1 cellular context compared by ENCODE assay signal in the genomic region with DNA sequence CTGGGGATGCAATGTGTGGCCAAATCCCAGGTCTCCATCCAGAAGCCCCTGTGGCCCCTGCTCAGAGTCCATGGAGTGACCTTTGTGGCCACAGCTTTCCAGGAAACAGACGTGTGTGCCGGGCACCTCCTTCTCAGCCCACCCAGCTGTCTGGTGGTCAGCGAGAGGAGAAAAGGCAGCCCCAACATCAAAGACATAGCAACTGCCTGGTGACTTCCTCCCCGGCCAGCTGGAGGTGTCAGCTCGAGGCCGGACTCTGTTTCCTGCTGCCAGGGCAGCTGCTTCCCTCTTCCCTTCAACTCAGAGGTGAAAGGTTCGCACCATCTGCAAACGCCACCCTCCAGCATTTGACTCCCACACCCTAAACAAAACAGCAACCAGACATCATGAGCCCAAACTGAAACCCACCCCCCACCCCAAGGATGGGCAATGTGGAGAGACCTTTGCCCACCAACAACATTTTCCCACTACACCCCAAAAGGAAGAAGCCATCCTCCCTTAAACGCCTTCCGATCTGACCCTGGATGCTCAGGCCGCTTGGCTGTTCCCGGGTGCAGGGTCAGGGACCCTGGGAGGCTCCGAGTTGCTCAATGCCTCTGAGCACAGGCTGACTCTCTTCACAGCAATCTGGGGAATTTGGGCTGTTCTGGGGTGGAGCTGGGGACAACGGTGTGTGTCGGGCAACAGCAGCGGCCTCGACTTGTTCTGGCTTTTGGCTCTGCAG.
TF ChIP-seq lines count a peak whose summit lies in the region.

No MANE protein-coding gene starts in this region.

TF ChIP-seq in HepG2, 621 proteins besides CTCF, POLR2A, EP300 and RAD21 (continued from another document and continues in another):
- TF ChIP-seq, protein P1, sequence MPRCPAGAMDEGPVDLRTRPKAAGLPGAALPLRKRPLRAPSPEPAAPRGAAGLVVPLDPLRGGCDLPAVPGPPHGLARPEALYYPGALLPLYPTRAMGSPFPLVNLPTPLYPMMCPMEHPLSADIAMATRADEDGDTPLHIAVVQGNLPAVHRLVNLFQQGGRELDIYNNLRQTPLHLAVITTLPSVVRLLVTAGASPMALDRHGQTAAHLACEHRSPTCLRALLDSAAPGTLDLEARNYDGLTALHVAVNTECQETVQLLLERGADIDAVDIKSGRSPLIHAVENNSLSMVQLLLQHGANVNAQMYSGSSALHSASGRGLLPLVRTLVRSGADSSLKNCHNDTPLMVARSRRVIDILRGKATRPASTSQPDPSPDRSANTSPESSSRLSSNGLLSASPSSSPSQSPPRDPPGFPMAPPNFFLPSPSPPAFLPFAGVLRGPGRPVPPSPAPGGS (CRISPR knock-in tag; IDR thresholded peaks at IDR 0.05), result peak; percentile 80; the same call in 1 of the 2 replicates
- TF ChIP-seq, protein P2, sequence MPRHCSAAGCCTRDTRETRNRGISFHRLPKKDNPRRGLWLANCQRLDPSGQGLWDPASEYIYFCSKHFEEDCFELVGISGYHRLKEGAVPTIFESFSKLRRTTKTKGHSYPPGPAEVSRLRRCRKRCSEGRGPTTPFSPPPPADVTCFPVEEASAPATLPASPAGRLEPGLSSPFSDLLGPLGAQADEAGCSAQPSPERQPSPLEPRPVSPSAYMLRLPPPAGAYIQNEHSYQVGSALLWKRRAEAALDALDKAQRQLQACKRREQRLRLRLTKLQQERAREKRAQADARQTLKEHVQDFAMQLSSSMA (CRISPR knock-in tag; IDR thresholded peaks at IDR 0.05), result peak; percentile 61; the same call in 1 of the 2 replicates
- TF ChIP-seq, protein P3, sequence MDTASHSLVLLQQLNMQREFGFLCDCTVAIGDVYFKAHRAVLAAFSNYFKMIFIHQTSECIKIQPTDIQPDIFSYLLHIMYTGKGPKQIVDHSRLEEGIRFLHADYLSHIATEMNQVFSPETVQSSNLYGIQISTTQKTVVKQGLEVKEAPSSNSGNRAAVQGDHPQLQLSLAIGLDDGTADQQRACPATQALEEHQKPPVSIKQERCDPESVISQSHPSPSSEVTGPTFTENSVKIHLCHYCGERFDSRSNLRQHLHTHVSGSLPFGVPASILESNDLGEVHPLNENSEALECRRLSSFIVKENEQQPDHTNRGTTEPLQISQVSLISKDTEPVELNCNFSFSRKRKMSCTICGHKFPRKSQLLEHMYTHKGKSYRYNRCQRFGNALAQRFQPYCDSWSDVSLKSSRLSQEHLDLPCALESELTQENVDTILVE (CRISPR knock-in tag; IDR thresholded peaks at IDR 0.05), result no peak
- TF ChIP-seq ZNF772 (CRISPR knock-in tag; IDR thresholded peaks at IDR 0.05) (peak; percentile 38; the same call in 1 of the 2 replicates), ZNF33B (CRISPR knock-in tag; IDR thresholded peaks at IDR 0.05) (no peak), RXRA (CRISPR knock-in tag; IDR thresholded peaks at IDR 0.05) (peak; percentile 97), GMEB1 (CRISPR knock-in tag; IDR thresholded peaks at IDR 0.05; ENCODE audit: borderline replicate concordance) (no peak), ZNF552 (CRISPR knock-in tag; IDR thresholded peaks at IDR 0.05; ENCODE audit: borderline replicate concordance) (no peak), FOXA1 (IDR thresholded peaks at IDR 0.05) (no peak), FOXA1 (CRISPR knock-in tag; IDR thresholded peaks at IDR 0.05) (no peak), SKI (IDR thresholded peaks at IDR 0.05; ENCODE audit: partially characterized antibody) (peak; percentile 95), THAP8 (CRISPR knock-in tag; IDR thresholded peaks at IDR 0.05; ENCODE audit: borderline replicate concordance) (no peak), FOXM1 (CRISPR knock-in tag; IDR thresholded peaks at IDR 0.05) (no peak), ZNF737 (CRISPR knock-in tag; IDR thresholded peaks at IDR 0.05; ENCODE audit: borderline replicate concordance) (no peak), ZFP41 (CRISPR knock-in tag; IDR thresholded peaks at IDR 0.05; ENCODE audit: borderline replicate concordance) (no peak), GPN1 (CRISPR knock-in tag; IDR thresholded peaks at IDR 0.05; ENCODE audit: borderline replicate concordance) (no peak), RFXAP (CRISPR knock-in tag; IDR thresholded peaks at IDR 0.05; ENCODE audit: borderline replicate concordance) (no peak), RFX3 (CRISPR knock-in tag; IDR thresholded peaks at IDR 0.05) (no peak), GABPB1 (CRISPR knock-in tag; IDR thresholded peaks at IDR 0.05) (peak; percentile 47; the same call in 1 of the 2 replicates), ZNF207 (IDR thresholded peaks at IDR 0.05; ENCODE audit: borderline replicate concordance) (no peak), ZNF703 (CRISPR knock-in tag; IDR thresholded peaks at IDR 0.05; ENCODE audit: borderline replicate concordance) (no peak), ZNF589 (CRISPR knock-in tag; conservative IDR thresholded peaks at IDR 0.05) (no peak), NCOR1 (IDR thresholded peaks at IDR 0.05; ENCODE audit: borderline replicate concordance, low read length) (peak; percentile 93), TCF7 (IDR thresholded peaks at IDR 0.05; ENCODE audit: low read depth) (peak; percentile 84), ZFX (CRISPR knock-in tag; IDR thresholded peaks at IDR 0.05; ENCODE audit: low read depth) (peak; percentile 21), ELF3 (CRISPR knock-in tag; IDR thresholded peaks at IDR 0.05) (peak; percentile 97), ZNF569 (CRISPR knock-in tag; IDR thresholded peaks at IDR 0.05; ENCODE audit: borderline replicate concordance) (no peak), ATRX (CRISPR knock-in tag; IDR thresholded peaks at IDR 0.05; ENCODE audit: borderline replicate concordance) (no peak), ZBTB38 (CRISPR knock-in tag; IDR thresholded peaks at IDR 0.05) (peak; percentile 90), HNRNPK (IDR thresholded peaks at IDR 0.05; ENCODE audit: low read depth, low read length, poor library complexity, severe bottlenecking) (no peak)
- TF ChIP-seq, protein P4, sequence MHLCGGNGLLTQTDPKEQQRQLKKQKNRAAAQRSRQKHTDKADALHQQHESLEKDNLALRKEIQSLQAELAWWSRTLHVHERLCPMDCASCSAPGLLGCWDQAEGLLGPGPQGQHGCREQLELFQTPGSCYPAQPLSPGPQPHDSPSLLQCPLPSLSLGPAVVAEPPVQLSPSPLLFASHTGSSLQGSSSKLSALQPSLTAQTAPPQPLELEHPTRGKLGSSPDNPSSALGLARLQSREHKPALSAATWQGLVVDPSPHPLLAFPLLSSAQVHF (CRISPR knock-in tag; IDR thresholded peaks at IDR 0.05), result no peak
- TF ChIP-seq, protein P5, sequence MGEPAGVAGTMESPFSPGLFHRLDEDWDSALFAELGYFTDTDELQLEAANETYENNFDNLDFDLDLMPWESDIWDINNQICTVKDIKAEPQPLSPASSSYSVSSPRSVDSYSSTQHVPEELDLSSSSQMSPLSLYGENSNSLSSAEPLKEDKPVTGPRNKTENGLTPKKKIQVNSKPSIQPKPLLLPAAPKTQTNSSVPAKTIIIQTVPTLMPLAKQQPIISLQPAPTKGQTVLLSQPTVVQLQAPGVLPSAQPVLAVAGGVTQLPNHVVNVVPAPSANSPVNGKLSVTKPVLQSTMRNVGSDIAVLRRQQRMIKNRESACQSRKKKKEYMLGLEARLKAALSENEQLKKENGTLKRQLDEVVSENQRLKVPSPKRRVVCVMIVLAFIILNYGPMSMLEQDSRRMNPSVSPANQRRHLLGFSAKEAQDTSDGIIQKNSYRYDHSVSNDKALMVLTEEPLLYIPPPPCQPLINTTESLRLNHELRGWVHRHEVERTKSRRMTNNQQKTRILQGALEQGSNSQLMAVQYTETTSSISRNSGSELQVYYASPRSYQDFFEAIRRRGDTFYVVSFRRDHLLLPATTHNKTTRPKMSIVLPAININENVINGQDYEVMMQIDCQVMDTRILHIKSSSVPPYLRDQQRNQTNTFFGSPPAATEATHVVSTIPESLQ (CRISPR knock-in tag; conservative IDR thresholded peaks at IDR 0.05), result no peak
- TF ChIP-seq, protein P6, sequence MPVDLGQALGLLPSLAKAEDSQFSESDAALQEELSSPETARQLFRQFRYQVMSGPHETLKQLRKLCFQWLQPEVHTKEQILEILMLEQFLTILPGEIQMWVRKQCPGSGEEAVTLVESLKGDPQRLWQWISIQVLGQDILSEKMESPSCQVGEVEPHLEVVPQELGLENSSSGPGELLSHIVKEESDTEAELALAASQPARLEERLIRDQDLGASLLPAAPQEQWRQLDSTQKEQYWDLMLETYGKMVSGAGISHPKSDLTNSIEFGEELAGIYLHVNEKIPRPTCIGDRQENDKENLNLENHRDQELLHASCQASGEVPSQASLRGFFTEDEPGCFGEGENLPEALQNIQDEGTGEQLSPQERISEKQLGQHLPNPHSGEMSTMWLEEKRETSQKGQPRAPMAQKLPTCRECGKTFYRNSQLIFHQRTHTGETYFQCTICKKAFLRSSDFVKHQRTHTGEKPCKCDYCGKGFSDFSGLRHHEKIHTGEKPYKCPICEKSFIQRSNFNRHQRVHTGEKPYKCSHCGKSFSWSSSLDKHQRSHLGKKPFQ (CRISPR knock-in tag; IDR thresholded peaks at IDR 0.05; ENCODE audit: insufficient replicate concordance), result no peak
- TF ChIP-seq, protein P7, sequence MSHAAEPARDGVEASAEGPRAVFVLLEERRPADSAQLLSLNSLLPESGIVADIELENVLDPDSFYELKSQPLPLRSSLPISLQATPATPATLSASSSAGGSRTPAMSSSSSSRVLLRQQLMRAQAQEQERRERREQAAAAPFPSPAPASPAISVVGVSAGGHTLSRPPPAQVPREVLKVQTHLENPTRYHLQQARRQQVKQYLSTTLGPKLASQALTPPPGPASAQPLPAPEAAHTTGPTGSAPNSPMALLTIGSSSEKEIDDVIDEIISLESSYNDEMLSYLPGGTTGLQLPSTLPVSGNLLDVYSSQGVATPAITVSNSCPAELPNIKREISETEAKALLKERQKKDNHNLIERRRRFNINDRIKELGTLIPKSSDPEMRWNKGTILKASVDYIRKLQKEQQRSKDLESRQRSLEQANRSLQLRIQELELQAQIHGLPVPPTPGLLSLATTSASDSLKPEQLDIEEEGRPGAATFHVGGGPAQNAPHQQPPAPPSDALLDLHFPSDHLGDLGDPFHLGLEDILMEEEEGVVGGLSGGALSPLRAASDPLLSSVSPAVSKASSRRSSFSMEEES (CRISPR knock-in tag; IDR thresholded peaks at IDR 0.05), result peak; percentile 82
- TF ChIP-seq, protein P8, sequence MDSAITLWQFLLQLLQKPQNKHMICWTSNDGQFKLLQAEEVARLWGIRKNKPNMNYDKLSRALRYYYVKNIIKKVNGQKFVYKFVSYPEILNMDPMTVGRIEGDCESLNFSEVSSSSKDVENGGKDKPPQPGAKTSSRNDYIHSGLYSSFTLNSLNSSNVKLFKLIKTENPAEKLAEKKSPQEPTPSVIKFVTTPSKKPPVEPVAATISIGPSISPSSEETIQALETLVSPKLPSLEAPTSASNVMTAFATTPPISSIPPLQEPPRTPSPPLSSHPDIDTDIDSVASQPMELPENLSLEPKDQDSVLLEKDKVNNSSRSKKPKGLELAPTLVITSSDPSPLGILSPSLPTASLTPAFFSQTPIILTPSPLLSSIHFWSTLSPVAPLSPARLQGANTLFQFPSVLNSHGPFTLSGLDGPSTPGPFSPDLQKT (CRISPR knock-in tag; IDR thresholded peaks at IDR 0.05; ENCODE audit: borderline replicate concordance), result no peak
- TF ChIP-seq, protein P9, sequence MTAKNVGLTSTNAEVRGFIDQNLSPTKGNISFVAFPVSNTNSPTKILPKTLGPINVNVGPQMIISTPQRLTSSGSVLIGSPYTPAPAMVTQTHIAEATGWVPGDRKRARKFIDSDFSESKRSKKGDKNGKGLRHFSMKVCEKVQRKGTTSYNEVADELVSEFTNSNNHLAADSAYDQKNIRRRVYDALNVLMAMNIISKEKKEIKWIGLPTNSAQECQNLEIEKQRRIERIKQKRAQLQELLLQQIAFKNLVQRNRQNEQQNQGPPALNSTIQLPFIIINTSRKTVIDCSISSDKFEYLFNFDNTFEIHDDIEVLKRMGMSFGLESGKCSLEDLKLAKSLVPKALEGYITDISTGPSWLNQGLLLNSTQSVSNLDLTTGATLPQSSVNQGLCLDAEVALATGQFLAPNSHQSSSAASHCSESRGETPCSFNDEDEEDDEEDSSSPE (CRISPR knock-in tag; IDR thresholded peaks at IDR 0.05), result 0 out of 2 replicates have a peak, but pooled peaks have one; percentile 21
- TF ChIP-seq, protein P10, sequence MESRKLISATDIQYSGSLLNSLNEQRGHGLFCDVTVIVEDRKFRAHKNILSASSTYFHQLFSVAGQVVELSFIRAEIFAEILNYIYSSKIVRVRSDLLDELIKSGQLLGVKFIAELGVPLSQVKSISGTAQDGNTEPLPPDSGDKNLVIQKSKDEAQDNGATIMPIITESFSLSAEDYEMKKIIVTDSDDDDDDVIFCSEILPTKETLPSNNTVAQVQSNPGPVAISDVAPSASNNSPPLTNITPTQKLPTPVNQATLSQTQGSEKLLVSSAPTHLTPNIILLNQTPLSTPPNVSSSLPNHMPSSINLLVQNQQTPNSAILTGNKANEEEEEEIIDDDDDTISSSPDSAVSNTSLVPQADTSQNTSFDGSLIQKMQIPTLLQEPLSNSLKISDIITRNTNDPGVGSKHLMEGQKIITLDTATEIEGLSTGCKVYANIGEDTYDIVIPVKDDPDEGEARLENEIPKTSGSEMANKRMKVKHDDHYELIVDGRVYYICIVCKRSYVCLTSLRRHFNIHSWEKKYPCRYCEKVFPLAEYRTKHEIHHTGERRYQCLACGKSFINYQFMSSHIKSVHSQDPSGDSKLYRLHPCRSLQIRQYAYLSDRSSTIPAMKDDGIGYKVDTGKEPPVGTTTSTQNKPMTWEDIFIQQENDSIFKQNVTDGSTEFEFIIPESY (CRISPR knock-in tag; IDR thresholded peaks at IDR 0.05), result peak; percentile 45; the same call in 1 of the 2 replicates
- TF ChIP-seq, protein P11, sequence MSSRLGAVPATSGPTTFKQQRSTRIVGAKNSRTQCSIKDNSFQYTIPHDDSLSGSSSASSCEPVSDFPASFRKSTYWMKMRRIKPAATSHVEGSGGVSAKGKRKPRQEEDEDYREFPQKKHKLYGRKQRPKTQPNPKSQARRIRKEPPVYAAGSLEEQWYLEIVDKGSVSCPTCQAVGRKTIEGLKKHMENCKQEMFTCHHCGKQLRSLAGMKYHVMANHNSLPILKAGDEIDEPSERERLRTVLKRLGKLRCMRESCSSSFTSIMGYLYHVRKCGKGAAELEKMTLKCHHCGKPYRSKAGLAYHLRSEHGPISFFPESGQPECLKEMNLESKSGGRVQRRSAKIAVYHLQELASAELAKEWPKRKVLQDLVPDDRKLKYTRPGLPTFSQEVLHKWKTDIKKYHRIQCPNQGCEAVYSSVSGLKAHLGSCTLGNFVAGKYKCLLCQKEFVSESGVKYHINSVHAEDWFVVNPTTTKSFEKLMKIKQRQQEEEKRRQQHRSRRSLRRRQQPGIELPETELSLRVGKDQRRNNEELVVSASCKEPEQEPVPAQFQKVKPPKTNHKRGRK (CRISPR knock-in tag; IDR thresholded peaks at IDR 0.05), result no peak
